In the genomic region with DNA sequence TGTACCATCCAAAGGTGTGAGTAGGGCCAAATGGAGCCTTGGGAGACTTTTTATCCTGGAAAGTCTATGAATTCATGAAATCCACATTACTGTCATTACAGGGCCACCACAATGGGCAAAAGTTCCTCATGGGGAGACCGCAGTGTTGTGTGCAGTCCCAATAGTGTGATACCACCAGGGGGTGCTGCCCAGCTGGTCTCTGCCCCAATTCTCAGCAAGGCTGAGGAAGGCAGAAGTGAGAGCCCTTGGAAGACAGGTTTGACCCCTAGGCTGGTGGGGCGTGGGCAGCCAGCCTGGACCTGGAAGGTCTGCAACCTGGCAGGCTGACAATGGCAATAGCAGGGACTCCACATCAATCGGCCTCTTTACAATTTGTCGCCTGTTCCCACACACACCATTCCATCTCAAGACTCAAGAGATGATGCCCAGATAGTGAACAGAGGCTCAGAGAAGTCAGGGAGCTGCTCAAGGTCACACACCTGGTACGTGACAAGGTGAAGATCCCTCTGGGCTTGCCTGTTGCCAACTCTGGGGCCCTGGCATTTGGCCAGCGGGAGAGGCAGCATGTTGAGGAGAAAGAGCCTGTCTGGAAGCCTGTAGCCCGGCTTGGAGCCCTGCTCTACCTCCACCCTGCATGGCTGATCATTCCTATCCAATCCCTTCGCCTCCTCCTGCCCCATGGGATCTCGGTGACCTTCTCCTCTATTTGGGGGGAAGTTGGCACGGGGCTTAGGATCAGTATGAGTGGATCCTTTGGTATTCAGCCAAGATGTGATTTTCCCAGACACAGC, we compare ENCODE assay signal across 8 cellular contexts. TPM values are rescaled to one million over a fixed set of nuclear protein-coding genes. Genes with fewer than 3 reads are reported as not detected.
DNase-seq lines count a peak whose midpoint lies in the region; ATAC-seq and TF ChIP-seq lines count a peak whose summit lies in the region.

No MANE protein-coding gene starts in this region.

- H3K4me3 Mint-ChIP-seq in CD4-positive, alpha-beta T cell, result no peak overlapping the region
- no peak overlapping the region for H3K4me3 Mint-ChIP-seq in activated naive CD8-positive, alpha-beta T cell treated with anti-CD3 and anti-CD28 coated beads, Interleukin-2, amount 10 ng/mL, durations not matched to agents 7 days and 5 days

- TF ChIP-seq CTCF in CD4-positive, alpha-beta T cell (IDR thresholded peaks at IDR 0.05), result peak; percentile 39

- POLR2A ChIA-PET in CD4-positive, alpha-beta T cell (lab: Charles Lee), result no interaction called here
- POLR2A ChIA-PET in activated naive CD8-positive, alpha-beta T cell treated with anti-CD3 and anti-CD28 coated beads, Interleukin-2, amount 10 ng/mL, durations not matched to agents 7 days and 5 days (lab: Charles Lee), result interaction anchor here (1.6 kb wide), 1 partner anchor 63 kb away, joined by 5 read pairs; no protein-coding TSS in a partner anchor

- H3K27me3 Mint-ChIP-seq in CD4-positive, alpha-beta T cell, result peaks cover 75% of the 10 kb centered on the region
- H3K27me3 Mint-ChIP-seq in activated naive CD8-positive, alpha-beta T cell treated with anti-CD3 and anti-CD28 coated beads, Interleukin-2, amount 10 ng/mL, durations not matched to agents 7 days and 5 days, result peaks cover 74% of the 10 kb centered on the region

- peaks cover 7% of the 10 kb centered on the region; the same call in 1 of the 2 replicates for H3K36me3 ChIP-seq in SJSA1
- no peaks in the 10 kb centered on the region for H3K36me3 ChIP-seq in aorta (ENCODE audit: control insufficient read depth in 1 of 2, insufficient read depth in 2 of 2, low read length in 1 of 2)

- H3K9me3 ChIP-seq in CD4-positive, alpha-beta T cell (ENCODE audit: control insufficient read depth, low read length), result no peaks in the 10 kb centered on the region
- H3K9me3 ChIP-seq in SJSA1 (replicated peaks), result no peaks in the 10 kb centered on the region; the same call in 1 of the 2 replicates
- H3K9me3 ChIP-seq in aorta (ENCODE audit: control insufficient read depth, low read length), result no peaks in the 10 kb centered on the region

- peaks cover 20% of the 10 kb centered on the region for H3K4me1 Mint-ChIP-seq in CD4-positive, alpha-beta T cell (ENCODE audit: low read depth)
- H3K4me1 Mint-ChIP-seq in activated naive CD8-positive, alpha-beta T cell treated with anti-CD3 and anti-CD28 coated beads, Interleukin-2, amount 10 ng/mL, durations not matched to agents 7 days and 5 days, result peaks cover 11% of the 10 kb centered on the region

- no peak overlapping the region for H3K27ac Mint-ChIP-seq in CD4-positive, alpha-beta T cell
- no peak overlapping the region for H3K27ac Mint-ChIP-seq in activated naive CD8-positive, alpha-beta T cell treated with anti-CD3 and anti-CD28 coated beads, Interleukin-2, amount 10 ng/mL, durations not matched to agents 7 days and 5 days

- intact Hi-C loops in CD4-positive, alpha-beta T cell (cut with DNase I, micrococcal nuclease), result loop anchor here (1.0 to 5.0 kb wide), 3 partner anchors 64 to 330 kb away; no protein-coding TSS in a partner anchor
- intact Hi-C loops in Right ventricle myocardium superior (cut with DNase I) (loop anchor here (5.0 kb wide), 1 partner anchor 47 kb away; no protein-coding TSS in a partner anchor), posterior vena cava (cut with DNase I) (loop anchor here in 1 of 2 donors (5.0 kb wide), 1 partner anchor 47 kb away; no protein-coding TSS in a partner anchor), aorta (cut with DNase I) (loop anchor here (1.0 to 5.0 kb wide), 4 partner anchors 42 to 64 kb away; no protein-coding TSS in a partner anchor)

- H3K36me3 Mint-ChIP-seq in CD4-positive, alpha-beta T cell (ENCODE audit: low read depth), result no peaks in the 10 kb centered on the region
- H3K36me3 Mint-ChIP-seq in activated naive CD8-positive, alpha-beta T cell treated with anti-CD3 and anti-CD28 coated beads, Interleukin-2, amount 10 ng/mL, durations not matched to agents 7 days and 5 days, result no peaks in the 10 kb centered on the region

- CTCF ChIA-PET in CD4-positive, alpha-beta T cell (lab: Charles Lee), result interaction anchor here (1.3 to 1.8 kb wide), 2 partner anchors 22 to 63 kb away, joined by 4 read pairs; no protein-coding TSS in a partner anchor

- 33 to 43% methylated on average over 10 of the region's 10 CpGs for WGBS in aorta, 2 donors

- DNase-seq in CD4-positive, alpha-beta T cell, result peak; percentile 16 to 48 (median 31)
- DNase-seq in HK-2 (ENCODE audit: unreplicated experiment), result peak; percentile 44
- peak; percentile 65 to 77 for DNase-seq in SJSA1 (ENCODE audit: low read depth in 1 of 2, low spot score in 2 of 2)
- peak; percentile 70 for DNase-seq in activated naive CD8-positive, alpha-beta T cell treated with anti-CD3 and anti-CD28 coated beads, Interleukin-2, amount 10 ng/mL, durations not matched to agents 7 days and 5 days
- peak; percentile 85 for DNase-seq in Right ventricle myocardium superior
- DNase-seq in posterior vena cava (ENCODE audit: low spot score), result peak; percentile 90
- DNase-seq in aorta, result peak; percentile 88 to 90

- H3K9me3 Mint-ChIP-seq in CD4-positive, alpha-beta T cell, result no peaks in the 10 kb centered on the region
- no peaks in the 10 kb centered on the region for H3K9me3 Mint-ChIP-seq in activated naive CD8-positive, alpha-beta T cell treated with anti-CD3 and anti-CD28 coated beads, Interleukin-2, amount 10 ng/mL, durations not matched to agents 7 days and 5 days

- peaks cover 57% of the 10 kb centered on the region for H3K27me3 ChIP-seq in CD4-positive, alpha-beta T cell (ENCODE audit: control insufficient read depth, insufficient read depth, low read length)
- H3K27me3 ChIP-seq in SJSA1 (replicated peaks), result no peaks in the 10 kb centered on the region
- no peaks in the 10 kb centered on the region for H3K27me3 ChIP-seq in aorta (ENCODE audit: control insufficient read depth in 1 of 2, insufficient read depth in 2 of 2, low read length in 1 of 2)

- no peak overlapping the region for H3K4me3 ChIP-seq in SJSA1
- no peak overlapping the region for H3K4me3 ChIP-seq in aorta (ENCODE audit: low read length in 2 of 2)

- peaks cover 41% of the 10 kb centered on the region for H3K4me1 ChIP-seq in SJSA1 (replicated peaks)
- peaks cover 0 to 3% of the 10 kb centered on the region in 2 donors for H3K4me1 ChIP-seq in aorta (ENCODE audit: control insufficient read depth in 1 of 2, insufficient read depth in 2 of 2, low read length in 2 of 2)

- ATAC-seq in CD4-positive, alpha-beta T cell (ENCODE audit: poor library complexity), result peak; percentile 57
- ATAC-seq in activated naive CD8-positive, alpha-beta T cell treated with anti-CD3 and anti-CD28 coated beads, Interleukin-2, amount 10 ng/mL, durations not matched to agents 7 days and 5 days (ENCODE audit: low read depth), result peak; percentile 49
- ATAC-seq in Right ventricle myocardium superior (ENCODE audit: poor library complexity) (peak; percentile 67), aorta (ENCODE audit: low FRiP score) (peak; percentile 60), HG03520 (IDR thresholded peaks at IDR 0.05; ENCODE audit: unreplicated experiment) (no peak)

- H3K27ac ChIP-seq in CD4-positive, alpha-beta T cell (ENCODE audit: low read depth, low read length), result no peak overlapping the region
- H3K27ac ChIP-seq in SJSA1, result no peak overlapping the region
- peak overlapping the region in 1 of 2 donors; percentile 57 for H3K27ac ChIP-seq in aorta (ENCODE audit: low read depth in 1 of 2, low read length in 2 of 2)

RNA-seq across cellular contexts. Expression of a gene that starts 3.1 kb away (rescaled TPM):
- not detected for total RNA-seq in CD4-positive, alpha-beta T cell
- total RNA-seq in SJSA1 (2014; rRNA removed; shearing (Covaris generic)), result 9.8 and 16.4 TPM in 2 replicates
- not detected for total RNA-seq in activated naive CD8-positive, alpha-beta T cell treated with anti-CD3 and anti-CD28 coated beads, Interleukin-2, amount 10 ng/mL, durations not matched to agents 7 days and 5 days
- total RNA-seq in Right ventricle myocardium superior (25.8 TPM), posterior vena cava (10 to 100 TPM; 16.6 to 17.5 TPM), aorta (10 to 100 TPM; 56.7 to 68.5 TPM)
- polyA plus RNA-seq in aorta, result 10 to 100 TPM; 51.5 to 78.8 TPM

RNA-seq across cellular contexts. Expression of a gene that starts 56.5 kb away (rescaled TPM):
- 10 to 100 TPM; 45.1 TPM for total RNA-seq in CD4-positive, alpha-beta T cell
- total RNA-seq in SJSA1 (2014; rRNA removed; shearing (Covaris generic)), result not detected in 2 replicates
- 10 to 100 TPM; 22.0 to 27.5 TPM for total RNA-seq in activated naive CD8-positive, alpha-beta T cell treated with anti-CD3 and anti-CD28 coated beads, Interleukin-2, amount 10 ng/mL, durations not matched to agents 7 days and 5 days
- total RNA-seq in Right ventricle myocardium superior (1.7 TPM), posterior vena cava (1 to 10 TPM; 2.4 to 5.3 TPM), aorta (1 to 10 TPM; 2.1 to 8.0 TPM)
- under 1 TPM in 1 of 2 donors, not detected in 1; 0.43 TPM for polyA plus RNA-seq in aorta

Comparison
In these comparisons a context has a peak if more than half of its experiments do, and no peak if none do; other contexts are left out.
1. DNase-seq: peak in every context shown above with its lines; median percentile 90 in posterior vena cava; 89 in aorta; 85 in Right ventricle myocardium superior; 71 in SJSA1; 70 in activated naive CD8-positive, alpha-beta T cell treated with anti-CD3 and anti-CD28 coated beads, Interleukin-2, amount 10 ng/mL, durations not matched to agents 7 days and 5 days; 44 in HK-2; 31 in CD4-positive, alpha-beta T cell.